In genomic region chr12:77065361-77066204, GRCh38 we compare ENCODE assay signal across 8 cellular contexts. TPM values are rescaled to one million over a fixed set of nuclear protein-coding genes. Genes with fewer than 3 reads are reported as not detected.
DNase-seq lines count a peak whose midpoint lies in the region; ATAC-seq and TF ChIP-seq lines count a peak whose summit lies in the region.

TSS of gene E2F7 (minus strand) at chr12:77065569. CDS start at chr12:77064635, 934 bp downstream.

- peak; percentile 87 for DNase-seq in AG10803 (ENCODE audit: low read depth)
- DNase-seq in NCI-H226: peak; percentile 95
- DNase-seq in activated B cell treated with CpG ODN at 0.5 μM for 24 hours: peak; percentile 81
- DNase-seq in central memory CD4-positive, alpha-beta T cell: peak; percentile 72
- peak; percentile 99 for DNase-seq in islet precursor cell
- peak; percentile 68 to 86 (median 76) for DNase-seq in stimulated activated CD4-positive, alpha-beta T cell treated with anti-CD3 and anti-CD28 coated beads, Interleukin-12 subunit alpha, Interleukin-12 subunit beta, amount 100 ng/mL, for 48 hours (ENCODE audit: low read depth in 2 of 3, low spot score in 1 of 3)

- no peak within 1 kb of the TSS for H3K27ac Mint-ChIP-seq in activated B cell treated with CpG ODN at 0.5 μM for 24 hours

- H3K4me1 Mint-ChIP-seq in activated B cell treated with CpG ODN at 0.5 μM for 24 hours: peaks cover 36% of the 10 kb centered on the region

- H3K36me3 Mint-ChIP-seq in activated B cell treated with CpG ODN at 0.5 μM for 24 hours (ENCODE audit: low read depth): peaks cover 2% of the 10 kb centered on the region

- intact Hi-C loops in activated B cell treated with CpG ODN at 0.5 μM for 24 hours (cut with micrococcal nuclease): loop anchor here (5.0 to 10.0 kb wide), 6 partner anchors 303 to 1671 kb away; partner anchors contain the start of genes BBS10, GLIPR1, GLIPR1L2 and NAP1L1

- no peak for TF ChIP-seq CTCF in AG10803 (conservative IDR thresholded peaks at IDR 0.05; ENCODE audit: low read length)
- TF ChIP-seq CTCF in activated B cell treated with CpG ODN at 0.5 μM for 24 hours (IDR thresholded peaks at IDR 0.05): no peak

- CTCF ChIA-PET in activated B cell treated with CpG ODN at 0.5 μM for 24 hours (lab: Charles Lee): no interaction called here

- peaks cover 5% of the 10 kb centered on the region for H3K27me3 Mint-ChIP-seq in activated B cell treated with CpG ODN at 0.5 μM for 24 hours

- peak within 1 kb of the TSS; percentile 73 for H3K4me3 ChIP-seq in AG10803 (ENCODE audit: low read length)

- POLR2A ChIA-PET in activated B cell treated with CpG ODN at 0.5 μM for 24 hours (lab: Charles Lee): no interaction called here

- ATAC-seq in GM19035 (IDR thresholded peaks at IDR 0.05; ENCODE audit: unreplicated experiment): peak; percentile 70
- ATAC-seq in HG03280 (IDR thresholded peaks at IDR 0.05; ENCODE audit: unreplicated experiment): peak; percentile 71
- ATAC-seq in activated B cell treated with CpG ODN at 0.5 μM for 24 hours (ENCODE audit: low read depth): peak; percentile 86

- no peaks in the 10 kb centered on the region for H3K9me3 Mint-ChIP-seq in activated B cell treated with CpG ODN at 0.5 μM for 24 hours

- H3K4me3 Mint-ChIP-seq in activated B cell treated with CpG ODN at 0.5 μM for 24 hours: peak within 1 kb of the TSS; percentile 90

RNA-seq across cellular contexts. Expression of gene E2F7, which starts in this region (rescaled TPM):
- 0.71 and 0.95 TPM in 2 replicates for total RNA-seq in activated B cell treated with CpG ODN at 0.5 μM for 24 hours

Comparison
In these comparisons a context has a peak if more than half of its experiments do, and no peak if none do; other contexts are left out.
1. Peak in every context shown above with its lines: DNase-seq, ATAC-seq and H3K4me3 ChIP-seq.
2. Peak in DNase-seq and ATAC-seq in activated B cell treated with CpG ODN at 0.5 μM for 24 hours; RNA of the gene not detected or under 1 TPM.